16 cellular contexts compared by ENCODE assay signal in the genomic region with DNA sequence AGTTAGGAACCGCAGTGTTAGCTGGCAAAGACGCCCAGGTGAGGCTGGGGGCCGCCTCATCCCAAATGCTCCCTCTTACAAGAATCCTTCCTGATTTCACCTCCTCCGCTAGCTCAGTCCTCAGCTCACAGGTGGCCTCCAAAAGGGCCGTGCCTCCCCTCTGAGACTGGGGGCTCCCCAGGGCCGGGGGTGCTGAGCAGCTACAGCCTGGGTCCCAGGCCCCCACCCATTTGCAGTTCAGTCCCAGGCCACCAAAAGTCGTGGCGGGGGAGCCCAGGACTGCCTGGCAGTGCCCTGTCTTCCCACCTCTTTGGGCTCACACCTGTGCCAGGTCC. TPM values are rescaled to one million over a fixed set of nuclear protein-coding genes. Genes with fewer than 3 reads are reported as not detected.
DNase-seq lines count a peak whose midpoint lies in the region; ATAC-seq lines count a peak whose summit lies in the region.
"Had no signal": no experiment of that assay in that cellular context is flagged by ENCODE, and none has a peak within 500 bp of the region (broad histone marks: within the 10 kb centered on the region; RNA-seq: fewer than 3 reads in every experiment).

No MANE protein-coding gene starts in this region.

- H3K9me3 Mint-ChIP-seq in stimulated activated naive CD8-positive, alpha-beta T cell treated with anti-CD3 and anti-CD28 coated beads, Interleukin-15, amount 100 ng/mL, for 72 hours = no peaks in the 10 kb centered on the region
- no peaks in the 10 kb centered on the region for H3K9me3 Mint-ChIP-seq in effector memory CD8-positive, alpha-beta T cell
- H3K9me3 Mint-ChIP-seq: CD4-positive, CD25-positive, alpha-beta regulatory T cell; CD8-positive, alpha-beta memory T cell had no signal

- peak overlapping the region in 1 of 2 donors; percentile 64 for H3K27ac Mint-ChIP-seq in stimulated activated naive CD8-positive, alpha-beta T cell treated with anti-CD3 and anti-CD28 coated beads, Interleukin-15, amount 100 ng/mL, for 72 hours
- H3K27ac Mint-ChIP-seq in effector memory CD8-positive, alpha-beta T cell = peak overlapping the region; percentile 62 to 75

- H3K4me1 Mint-ChIP-seq in stimulated activated naive CD8-positive, alpha-beta T cell treated with anti-CD3 and anti-CD28 coated beads, Interleukin-15, amount 100 ng/mL, for 72 hours = no peaks in the 10 kb centered on the region
- H3K4me1 Mint-ChIP-seq in effector memory CD8-positive, alpha-beta T cell (ENCODE audit: low read depth in 2 of 2) = no peaks in the 10 kb centered on the region
- H3K4me1 Mint-ChIP-seq: CD4-positive, CD25-positive, alpha-beta regulatory T cell; CD8-positive, alpha-beta memory T cell had no signal

- peaks cover 35% of the 10 kb centered on the region for H3K36me3 Mint-ChIP-seq in effector memory CD8-positive, alpha-beta T cell (ENCODE audit: insufficient read depth)

- H3K27me3 Mint-ChIP-seq in stimulated activated naive CD8-positive, alpha-beta T cell treated with anti-CD3 and anti-CD28 coated beads, Interleukin-15, amount 100 ng/mL, for 72 hours = no peaks in the 10 kb centered on the region
- no peaks in the 10 kb centered on the region for H3K27me3 Mint-ChIP-seq in effector memory CD8-positive, alpha-beta T cell
- H3K27me3 Mint-ChIP-seq: CD4-positive, CD25-positive, alpha-beta regulatory T cell; CD8-positive, alpha-beta memory T cell had no signal

- intact Hi-C loops in sciatic nerve (cut with DNase I) = no loop called here

- peak; percentile 23 for ATAC-seq in stimulated activated naive CD8-positive, alpha-beta T cell treated with anti-CD3 and anti-CD28 coated beads, Interleukin-15, amount 100 ng/mL, for 72 hours
- no peak for ATAC-seq in stimulated activated naive CD8-positive, alpha-beta T cell treated with anti-CD3 and anti-CD28 coated beads, Interleukin-15, Interleukin-2, amounts not matched to agents 100 U/mL and 50 U/mL, for 24 hours
- ATAC-seq in effector memory CD8-positive, alpha-beta T cell (replicated peaks) = no peak
- no peak for ATAC-seq in sciatic nerve

- no peak overlapping the region for H3K4me3 Mint-ChIP-seq in stimulated activated naive CD8-positive, alpha-beta T cell treated with anti-CD3 and anti-CD28 coated beads, Interleukin-15, amount 100 ng/mL, for 72 hours
- H3K4me3 Mint-ChIP-seq in effector memory CD8-positive, alpha-beta T cell = no peak overlapping the region
- H3K4me3 Mint-ChIP-seq: CD4-positive, CD25-positive, alpha-beta regulatory T cell; CD8-positive, alpha-beta memory T cell had no signal

- DNase-seq in stimulated activated naive CD8-positive, alpha-beta T cell treated with anti-CD3 and anti-CD28 coated beads, Interleukin-15, amount 100 ng/mL, for 72 hours = no peak
- no peak for DNase-seq in stimulated activated naive CD8-positive, alpha-beta T cell treated with anti-CD3 and anti-CD28 coated beads, Interleukin-15, Interleukin-2, amounts not matched to agents 100 U/mL and 50 U/mL, for 24 hours
- no peak for DNase-seq in effector memory CD8-positive, alpha-beta T cell
- DNase-seq in sciatic nerve (ENCODE audit: low spot score) (peak; percentile 47), SIG-M5 (lab: John Stamatoyannopoulos, UW) (no peak), midbrain (lab: John Stamatoyannopoulos, UW) (no peak), NCI-H1436 treated with DMSO at 0.1 percent for 48 hours (lab: John Stamatoyannopoulos, UW) (no peak)
- DNase-seq: ACHN; BE2C; C1 segment of cervical spinal cord; CD4-positive, CD25-positive, alpha-beta regulatory T cell; CD8-positive, alpha-beta memory T cell; COR-L47; GM23248 had no signal

RNA-seq across cellular contexts. Expression of gene RNU1-1, which starts 29.6 kb away (rescaled TPM):
- 13,769 TPM for total RNA-seq in sciatic nerve
- total RNA-seq: GM23248, H4 had no signal

RNA-seq across cellular contexts. Expression of gene NECAP2, which starts 43.9 kb away (rescaled TPM):
- total RNA-seq in sciatic nerve = 52.9 TPM

RNA-seq across cellular contexts. Expression of gene SPATA21, which starts 47.2 kb away (rescaled TPM):
- 0.49 TPM for total RNA-seq in sciatic nerve
- total RNA-seq: CD4-positive, CD25-positive, alpha-beta regulatory T cell; CD8-positive, alpha-beta memory T cell; GM23248; H4; HT-29 had no signal
